Comparison of ENCODE assay signal across 11 cellular contexts in genomic region chr6:12324096-12324495, GRCh38. TPM values are rescaled to one million over a fixed set of nuclear protein-coding genes. Genes with fewer than 3 reads are reported as not detected.
DNase-seq lines count a peak whose midpoint lies in the region; ATAC-seq and TF ChIP-seq lines count a peak whose summit lies in the region.
"Had no signal": no experiment of that assay in that cellular context is flagged by ENCODE, and none has a peak within 500 bp of the region (broad histone marks: within the 10 kb centered on the region; RNA-seq: fewer than 3 reads in every experiment).

No MANE protein-coding gene starts in this region.

- no peak overlapping the region; the same call in 1 of the 2 replicates for H3K4me3 ChIP-seq in ACC112 (ENCODE audit: low read depth, low read length)
- H3K4me3 ChIP-seq in HUES6 (ENCODE audit: low read depth, low read length), result no peak overlapping the region
- no peak overlapping the region for H3K4me3 ChIP-seq in brain microvascular endothelial cell (ENCODE audit: low read depth, low read length)
- no peak overlapping the region for H3K4me3 ChIP-seq in left lung
- H3K4me3 ChIP-seq: BLaER1 treated with 17β-estradiol and CSF1 and Interleukin-3, amounts not matched to agents 10 nM and 100 nM had no signal

- intact Hi-C loops in left lung (cut with DNase I), result no loop called here

- no peaks in the 10 kb centered on the region for H3K27me3 ChIP-seq in ACC112 (ENCODE audit: insufficient read depth, low read length)
- H3K27me3 ChIP-seq in HUES6 (ENCODE audit: control insufficient read depth, insufficient read depth, low read length), result no peaks in the 10 kb centered on the region
- H3K27me3 ChIP-seq in brain microvascular endothelial cell (replicated peaks), result no peaks in the 10 kb centered on the region
- no peaks in the 10 kb centered on the region for H3K27me3 ChIP-seq in left lung
- H3K27me3 ChIP-seq: BLaER1 treated with 17β-estradiol and CSF1 and Interleukin-3, amounts not matched to agents 10 nM and 100 nM had no signal

- peak overlapping the region; percentile 46 for H3K9ac ChIP-seq in HUES6 (ENCODE audit: low read length)
- H3K9ac ChIP-seq: BLaER1 treated with 17β-estradiol and CSF1 and Interleukin-3, amounts not matched to agents 10 nM and 100 nM had no signal

- H3K4me1 ChIP-seq in ACC112 (ENCODE audit: control insufficient read depth, insufficient read depth, low read length, unreplicated experiment) (peaks cover 18% of the 10 kb centered on the region), HUES6 (ENCODE audit: control insufficient read depth, insufficient read depth, low read length) (peaks cover 44% of the 10 kb centered on the region), left lung (peaks cover 0 to 5% of the 10 kb centered on the region in 2 donors)

- H3K9me3 ChIP-seq in HUES6 (ENCODE audit: control insufficient read depth, insufficient read depth, low read depth, low read length) (peaks cover 5% of the 10 kb centered on the region), left lung (no peaks in the 10 kb centered on the region)

- no peaks in the 10 kb centered on the region for H3K36me3 Mint-ChIP-seq in stimulated activated effector memory CD8-positive, alpha-beta T cell treated with anti-CD3 and anti-CD28 coated beads, Interleukin-12 subunit alpha, Interleukin-12 subunit beta, amount 100 ng/mL, for 72 hours

- H3K27ac ChIP-seq in ACC112 (ENCODE audit: low read depth, low read length) (peak overlapping the region; percentile 55), HUES6 (ENCODE audit: low read depth, low read length) (peak overlapping the region; percentile 61; the same call in 1 of the 2 replicates), brain microvascular endothelial cell (no peak overlapping the region), left lung (peak overlapping the region; percentile 24 to 37)
- H3K27ac ChIP-seq: BLaER1 treated with 17β-estradiol and CSF1 and Interleukin-3, amounts not matched to agents 10 nM and 100 nM had no signal

- no peaks in the 10 kb centered on the region for H3K9me3 Mint-ChIP-seq in stimulated activated effector memory CD8-positive, alpha-beta T cell treated with anti-CD3 and anti-CD28 coated beads, Interleukin-12 subunit alpha, Interleukin-12 subunit beta, amount 100 ng/mL, for 72 hours

- no peak overlapping the region for H3K4me3 Mint-ChIP-seq in stimulated activated effector memory CD8-positive, alpha-beta T cell treated with anti-CD3 and anti-CD28 coated beads, Interleukin-12 subunit alpha, Interleukin-12 subunit beta, amount 100 ng/mL, for 72 hours
- H3K4me3 Mint-ChIP-seq: neural crest cell had no signal

- ATAC-seq in left lung, result peak; percentile 94
- no peak for ATAC-seq in GM18520 (IDR thresholded peaks at IDR 0.05; ENCODE audit: unreplicated experiment)
- ATAC-seq in stimulated activated effector memory CD8-positive, alpha-beta T cell treated with anti-CD3 and anti-CD28 coated beads, Interleukin-12 subunit alpha, Interleukin-12 subunit beta, amount 100 ng/mL, for 72 hours, result no peak

- peak; percentile 69 for DNase-seq in brain microvascular endothelial cell
- DNase-seq in left lung, result no peak
- DNase-seq in stimulated activated effector memory CD8-positive, alpha-beta T cell treated with anti-CD3 and anti-CD28 coated beads, Interleukin-12 subunit alpha, Interleukin-12 subunit beta, amount 100 ng/mL, for 72 hours (ENCODE audit: low spot score in 2 of 2), result no peak
- no peak for DNase-seq in NCI-H1105 treated with DMSO at 0.1 percent for 48 hours (lab: John Stamatoyannopoulos, UW)
- no peak for DNase-seq in COLO668 (lab: John Stamatoyannopoulos, UW; ENCODE audit: unreplicated experiment)

- no peak overlapping the region for H2AFZ ChIP-seq in ACC112 (ENCODE audit: low read length, unreplicated experiment)

- no peaks in the 10 kb centered on the region for H3K4me1 Mint-ChIP-seq in stimulated activated effector memory CD8-positive, alpha-beta T cell treated with anti-CD3 and anti-CD28 coated beads, Interleukin-12 subunit alpha, Interleukin-12 subunit beta, amount 100 ng/mL, for 72 hours
- H3K4me1 Mint-ChIP-seq: neural crest cell had no signal

- H3K36me3 ChIP-seq in ACC112 (ENCODE audit: insufficient read depth, low read length), result no peaks in the 10 kb centered on the region
- no peaks in the 10 kb centered on the region for H3K36me3 ChIP-seq in HUES6 (ENCODE audit: control insufficient read depth, insufficient read depth, low read length)
- H3K36me3 ChIP-seq in brain microvascular endothelial cell (replicated peaks), result no peaks in the 10 kb centered on the region
- H3K36me3 ChIP-seq in left lung, result no peaks in the 10 kb centered on the region
- H3K36me3 ChIP-seq: BLaER1 treated with 17β-estradiol and CSF1 and Interleukin-3, amounts not matched to agents 10 nM and 100 nM had no signal

- no peaks in the 10 kb centered on the region for H3K79me2 ChIP-seq in ACC112 (ENCODE audit: control insufficient read depth, insufficient read depth, low read length, unreplicated experiment)

- TF ChIP-seq CTCF in brain microvascular endothelial cell (IDR thresholded peaks at IDR 0.05; ENCODE audit: low read depth, low read length, missing control alignments) (no peak), left lung (IDR thresholded peaks at IDR 0.05) (no peak)

- in situ Hi-C loops in brain microvascular endothelial cell (cut with HindIII; ENCODE audit: low pct_ligation_motif_present, low sequenced_read_pairs), result no loop called here

- H3K27ac Mint-ChIP-seq in stimulated activated effector memory CD8-positive, alpha-beta T cell treated with anti-CD3 and anti-CD28 coated beads, Interleukin-12 subunit alpha, Interleukin-12 subunit beta, amount 100 ng/mL, for 72 hours, result no peak overlapping the region
- H3K27ac Mint-ChIP-seq: activated T-helper 2 cell treated with anti-CD3 and anti-CD28 coated beads, Interferon-gamma antibody, Interleukin-2, Interleukin-4, amounts not matched to agents 10 μg/mL and 5 μg/mL and 100 μg/mL, durations not matched to agents 14 hours and 24 hours and 36 hours had no signal

RNA-seq across cellular contexts. Expression of gene EDN1, which starts 33.9 kb away (rescaled TPM):
- total RNA-seq in left lung, result 10 to 100 TPM; 21.7 to 23.2 TPM
- total RNA-seq: neural crest cell had no signal
